Comparison of ENCODE assay signal across 1 cellular context in the genomic region with DNA sequence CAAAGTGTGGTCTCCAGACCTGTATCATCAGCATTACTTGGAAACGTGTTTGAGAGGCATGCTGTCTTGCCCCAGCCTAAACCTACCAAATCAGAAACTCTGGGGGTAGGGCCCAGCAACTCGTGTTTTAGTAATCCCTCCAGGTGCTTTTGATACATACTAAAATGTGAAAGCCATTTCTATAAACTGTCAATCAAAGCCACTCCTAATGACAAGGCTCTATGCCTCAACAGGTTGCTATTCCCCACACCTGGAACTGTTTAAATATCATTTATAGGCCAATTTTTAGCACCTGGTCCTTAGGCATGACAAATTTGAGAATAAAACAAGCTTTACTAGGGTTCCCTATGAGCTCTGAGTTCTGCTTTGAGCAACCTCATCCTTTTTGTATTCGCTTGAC.
TF ChIP-seq lines count a peak whose summit lies in the region.

No MANE protein-coding gene starts in this region.

TF ChIP-seq in GM23338, 12 proteins besides CTCF, POLR2A, EP300 and RAD21 (continued from another document):
- TF ChIP-seq ZNF114 (CRISPR knock-in tag; IDR thresholded peaks at IDR 0.05) (no peak), POLR2AphosphoS5 (IDR thresholded peaks at IDR 0.05; ENCODE audit: low read depth) (no peak), EZH2phosphoT487 (IDR thresholded peaks at IDR 0.05; ENCODE audit: unreplicated experiment) (no peak), STAT1 (IDR thresholded peaks at IDR 0.05; ENCODE audit: unreplicated experiment) (no peak)
- TF ChIP-seq, protein P1, sequence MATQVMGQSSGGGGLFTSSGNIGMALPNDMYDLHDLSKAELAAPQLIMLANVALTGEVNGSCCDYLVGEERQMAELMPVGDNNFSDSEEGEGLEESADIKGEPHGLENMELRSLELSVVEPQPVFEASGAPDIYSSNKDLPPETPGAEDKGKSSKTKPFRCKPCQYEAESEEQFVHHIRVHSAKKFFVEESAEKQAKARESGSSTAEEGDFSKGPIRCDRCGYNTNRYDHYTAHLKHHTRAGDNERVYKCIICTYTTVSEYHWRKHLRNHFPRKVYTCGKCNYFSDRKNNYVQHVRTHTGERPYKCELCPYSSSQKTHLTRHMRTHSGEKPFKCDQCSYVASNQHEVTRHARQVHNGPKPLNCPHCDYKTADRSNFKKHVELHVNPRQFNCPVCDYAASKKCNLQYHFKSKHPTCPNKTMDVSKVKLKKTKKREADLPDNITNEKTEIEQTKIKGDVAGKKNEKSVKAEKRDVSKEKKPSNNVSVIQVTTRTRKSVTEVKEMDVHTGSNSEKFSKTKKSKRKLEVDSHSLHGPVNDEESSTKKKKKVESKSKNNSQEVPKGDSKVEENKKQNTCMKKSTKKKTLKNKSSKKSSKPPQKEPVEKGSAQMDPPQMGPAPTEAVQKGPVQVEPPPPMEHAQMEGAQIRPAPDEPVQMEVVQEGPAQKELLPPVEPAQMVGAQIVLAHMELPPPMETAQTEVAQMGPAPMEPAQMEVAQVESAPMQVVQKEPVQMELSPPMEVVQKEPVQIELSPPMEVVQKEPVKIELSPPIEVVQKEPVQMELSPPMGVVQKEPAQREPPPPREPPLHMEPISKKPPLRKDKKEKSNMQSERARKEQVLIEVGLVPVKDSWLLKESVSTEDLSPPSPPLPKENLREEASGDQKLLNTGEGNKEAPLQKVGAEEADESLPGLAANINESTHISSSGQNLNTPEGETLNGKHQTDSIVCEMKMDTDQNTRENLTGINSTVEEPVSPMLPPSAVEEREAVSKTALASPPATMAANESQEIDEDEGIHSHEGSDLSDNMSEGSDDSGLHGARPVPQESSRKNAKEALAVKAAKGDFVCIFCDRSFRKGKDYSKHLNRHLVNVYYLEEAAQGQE (IDR thresholded peaks at IDR 0.05; ENCODE audit: unreplicated experiment): no peak
- TF ChIP-seq, protein P2, sequence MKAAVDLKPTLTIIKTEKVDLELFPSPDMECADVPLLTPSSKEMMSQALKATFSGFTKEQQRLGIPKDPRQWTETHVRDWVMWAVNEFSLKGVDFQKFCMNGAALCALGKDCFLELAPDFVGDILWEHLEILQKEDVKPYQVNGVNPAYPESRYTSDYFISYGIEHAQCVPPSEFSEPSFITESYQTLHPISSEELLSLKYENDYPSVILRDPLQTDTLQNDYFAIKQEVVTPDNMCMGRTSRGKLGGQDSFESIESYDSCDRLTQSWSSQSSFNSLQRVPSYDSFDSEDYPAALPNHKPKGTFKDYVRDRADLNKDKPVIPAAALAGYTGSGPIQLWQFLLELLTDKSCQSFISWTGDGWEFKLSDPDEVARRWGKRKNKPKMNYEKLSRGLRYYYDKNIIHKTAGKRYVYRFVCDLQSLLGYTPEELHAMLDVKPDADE (IDR thresholded peaks at IDR 0.05): no peak
